Comparison of ENCODE assay signal across 9 cellular contexts in the genomic region with DNA sequence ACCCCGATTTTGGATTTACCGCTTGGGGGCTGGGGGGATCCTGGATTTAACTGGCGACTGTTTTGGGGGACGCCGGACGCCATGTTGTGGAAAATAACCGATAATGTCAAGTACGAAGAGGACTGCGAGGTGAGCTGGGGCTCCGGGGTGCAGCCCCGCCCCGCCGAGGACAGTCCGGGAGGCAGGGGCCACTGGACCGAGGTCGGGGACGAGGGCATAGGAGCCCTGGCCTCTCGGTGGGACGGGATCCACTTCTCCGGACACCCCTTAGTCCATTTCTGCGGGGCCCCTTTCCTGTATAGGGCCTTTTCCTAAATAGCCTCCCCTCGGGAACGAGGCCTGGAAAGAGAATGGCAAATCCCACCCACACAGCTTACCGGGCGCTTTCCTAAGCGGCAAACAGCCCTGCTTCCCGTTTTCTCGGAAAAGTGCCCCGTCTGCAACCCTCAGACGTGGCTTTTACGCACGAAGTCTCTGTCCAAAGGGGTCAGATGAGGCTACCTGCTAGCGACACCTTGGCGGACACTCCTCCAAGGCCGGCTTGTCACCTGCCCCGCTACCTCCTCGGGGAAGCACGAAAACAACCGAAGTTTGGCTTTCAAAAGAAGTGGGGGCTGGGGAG. TPM values are rescaled to one million over a fixed set of nuclear protein-coding genes. Genes with fewer than 3 reads are reported as not detected.
DNase-seq lines count a peak whose midpoint lies in the region; ATAC-seq and TF ChIP-seq lines count a peak whose summit lies in the region.
"Had no signal": no experiment of that assay in that cellular context is flagged by ENCODE, and none has a peak within 500 bp of the region (broad histone marks: within the 10 kb centered on the region; RNA-seq: fewer than 3 reads in every experiment).

No MANE protein-coding gene starts in this region.

- in situ Hi-C loops in G401 (cut with HindIII; ENCODE audit: low sequenced_read_pairs) = no loop called here

- ATAC-seq in WTC11 = no peak; the same call in 1 of the 2 replicates
- ATAC-seq in left lobe of liver = no peak
- no peak for ATAC-seq in GM21360 (IDR thresholded peaks at IDR 0.05; ENCODE audit: unreplicated experiment)

- peaks cover 17% of the 10 kb centered on the region; the same call in 1 of the 2 replicates for H3K4me1 ChIP-seq in iPS-20b (ENCODE audit: insufficient read depth, low read length)
- H3K4me1 ChIP-seq in thymus (ENCODE audit: control insufficient read depth, insufficient read depth, low read length) = peaks cover 2% of the 10 kb centered on the region

- no peak for TF ChIP-seq CTCF in WTC11 (IDR thresholded peaks at IDR 0.05)

- CTCF ChIA-PET in WTC11 (lab: Charles Lee) = interaction anchor here (0.6 to 4.0 kb wide), 46 partner anchors 11 to 432 kb away, joined by 3 to 46 read pairs (median 4); no protein-coding TSS in a partner anchor

- H3K9me3 ChIP-seq in iPS-20b (ENCODE audit: insufficient read depth, low read depth, low read length) (no peaks in the 10 kb centered on the region), thymus (ENCODE audit: control insufficient read depth) (no peaks in the 10 kb centered on the region)

- H3K27me3 ChIP-seq in iPS-20b (ENCODE audit: insufficient read depth, low read length) (peaks cover 100% of the 10 kb centered on the region), thymus (ENCODE audit: control insufficient read depth, insufficient read depth) (peaks cover 90% of the 10 kb centered on the region)

- 3% methylated on average over 39 of the region's 39 CpGs for WGBS in thymus

- H3K9me3 Mint-ChIP-seq in activated CD4-positive, alpha-beta T cell treated with anti-CD3 and anti-CD28 coated beads, Interleukin-2, amount 10 ng/mL, durations not matched to agents 24 days and 14 days = no peaks in the 10 kb centered on the region
- no peaks in the 10 kb centered on the region for H3K9me3 Mint-ChIP-seq in WTC11

- H3K4me1 Mint-ChIP-seq in activated CD4-positive, alpha-beta T cell treated with anti-CD3 and anti-CD28 coated beads, Interleukin-2, amount 10 ng/mL, durations not matched to agents 24 days and 14 days = peaks cover 6% of the 10 kb centered on the region
- peaks cover 47% of the 10 kb centered on the region for H3K4me1 Mint-ChIP-seq in WTC11

- no peak overlapping the region for H3K27ac Mint-ChIP-seq in activated CD4-positive, alpha-beta T cell treated with anti-CD3 and anti-CD28 coated beads, Interleukin-2, amount 10 ng/mL, durations not matched to agents 24 days and 14 days
- H3K27ac Mint-ChIP-seq in WTC11 = no peak overlapping the region

- H3K4me3 ChIP-seq in iPS-20b (ENCODE audit: low read length) = peak overlapping the region; percentile 88
- peak overlapping the region; percentile 33 for H3K4me3 ChIP-seq in thymus (ENCODE audit: low read length)

- peaks cover 11% of the 10 kb centered on the region; the same call in 1 of the 2 replicates for H3K36me3 ChIP-seq in iPS-20b (ENCODE audit: insufficient read depth, low read depth, low read length)
- no peaks in the 10 kb centered on the region for H3K36me3 ChIP-seq in thymus (ENCODE audit: control insufficient read depth, insufficient read depth)

- peak; percentile 59 for DNase-seq in activated CD4-positive, alpha-beta T cell treated with anti-CD3 and anti-CD28 coated beads, Interleukin-2, amount 10 ng/mL, durations not matched to agents 24 days and 14 days
- DNase-seq in activated CD4-positive, alpha-beta T cell treated with anti-CD3 and anti-CD28 coated beads for 48 hours = no peak
- DNase-seq in WTC11 (ENCODE audit: low spot score) (no peak), G401 (ENCODE audit: low spot score) (no peak), left lobe of liver (ENCODE audit: low spot score) (no peak)
- DNase-seq: COR-L47 had no signal

- peak overlapping the region; percentile 74 for H3K9ac ChIP-seq in iPS-20b (ENCODE audit: low read depth, low read length)

- peaks cover 70% of the 10 kb centered on the region for H3K27me3 Mint-ChIP-seq in activated CD4-positive, alpha-beta T cell treated with anti-CD3 and anti-CD28 coated beads, Interleukin-2, amount 10 ng/mL, durations not matched to agents 24 days and 14 days
- peaks cover 73% of the 10 kb centered on the region for H3K27me3 Mint-ChIP-seq in WTC11 (ENCODE audit: low read depth)

- H3K36me3 Mint-ChIP-seq in activated CD4-positive, alpha-beta T cell treated with anti-CD3 and anti-CD28 coated beads, Interleukin-2, amount 10 ng/mL, durations not matched to agents 24 days and 14 days (ENCODE audit: low read depth) = no peaks in the 10 kb centered on the region
- peaks cover 25% of the 10 kb centered on the region for H3K36me3 Mint-ChIP-seq in WTC11

- H3K4me3 Mint-ChIP-seq in activated CD4-positive, alpha-beta T cell treated with anti-CD3 and anti-CD28 coated beads, Interleukin-2, amount 10 ng/mL, durations not matched to agents 24 days and 14 days = peak overlapping the region; percentile 32
- H3K4me3 Mint-ChIP-seq in WTC11 = peak overlapping the region; percentile 83

- intact Hi-C loops in activated CD4-positive, alpha-beta T cell treated with anti-CD3 and anti-CD28 coated beads, Interleukin-2, amount 10 ng/mL, durations not matched to agents 24 days and 14 days (cut with micrococcal nuclease) = loop anchor here (2.0 to 5.0 kb wide), 2 partner anchors 295 to 633 kb away; no protein-coding TSS in a partner anchor

- H3K27ac ChIP-seq in iPS-20b (ENCODE audit: low read length) = no peak overlapping the region
- H3K27ac ChIP-seq in thymus (ENCODE audit: low read depth) = no peak overlapping the region

- POLR2A ChIA-PET in WTC11 (lab: Charles Lee) = interaction anchor here (1.1 kb wide), 1 partner anchor 175 kb away, joined by 3 read pairs; no protein-coding TSS in a partner anchor

TF ChIP-seq in WTC11, 78 proteins besides CTCF, POLR2A, EP300 and RAD21 (continues in another document):
- no peak for TF ChIP-seq NFYB (CRISPR knock-in tag; conservative IDR thresholded peaks at IDR 0.05; ENCODE audit: low read depth)
- no peak for TF ChIP-seq OVOL2 (CRISPR knock-in tag; IDR thresholded peaks at IDR 0.05; ENCODE audit: borderline replicate concordance)
- TF ChIP-seq, protein P1, sequence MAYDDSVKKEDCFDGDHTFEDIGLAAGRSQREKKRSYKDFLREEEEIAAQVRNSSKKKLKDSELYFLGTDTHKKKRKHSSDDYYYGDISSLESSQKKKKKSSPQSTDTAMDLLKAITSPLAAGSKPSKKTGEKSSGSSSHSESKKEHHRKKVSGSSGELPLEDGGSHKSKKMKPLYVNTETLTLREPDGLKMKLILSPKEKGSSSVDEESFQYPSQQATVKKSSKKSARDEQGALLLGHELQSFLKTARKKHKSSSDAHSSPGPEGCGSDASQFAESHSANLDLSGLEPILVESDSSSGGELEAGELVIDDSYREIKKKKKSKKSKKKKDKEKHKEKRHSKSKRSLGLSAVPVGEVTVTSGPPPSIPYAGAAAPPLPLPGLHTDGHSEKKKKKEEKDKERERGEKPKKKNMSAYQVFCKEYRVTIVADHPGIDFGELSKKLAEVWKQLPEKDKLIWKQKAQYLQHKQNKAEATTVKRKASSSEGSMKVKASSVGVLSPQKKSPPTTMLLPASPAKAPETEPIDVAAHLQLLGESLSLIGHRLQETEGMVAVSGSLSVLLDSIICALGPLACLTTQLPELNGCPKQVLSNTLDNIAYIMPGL (CRISPR knock-in tag; IDR thresholded peaks at IDR 0.05) = no peak; the same call in 1 of the 2 replicates
- TF ChIP-seq, protein P2, sequence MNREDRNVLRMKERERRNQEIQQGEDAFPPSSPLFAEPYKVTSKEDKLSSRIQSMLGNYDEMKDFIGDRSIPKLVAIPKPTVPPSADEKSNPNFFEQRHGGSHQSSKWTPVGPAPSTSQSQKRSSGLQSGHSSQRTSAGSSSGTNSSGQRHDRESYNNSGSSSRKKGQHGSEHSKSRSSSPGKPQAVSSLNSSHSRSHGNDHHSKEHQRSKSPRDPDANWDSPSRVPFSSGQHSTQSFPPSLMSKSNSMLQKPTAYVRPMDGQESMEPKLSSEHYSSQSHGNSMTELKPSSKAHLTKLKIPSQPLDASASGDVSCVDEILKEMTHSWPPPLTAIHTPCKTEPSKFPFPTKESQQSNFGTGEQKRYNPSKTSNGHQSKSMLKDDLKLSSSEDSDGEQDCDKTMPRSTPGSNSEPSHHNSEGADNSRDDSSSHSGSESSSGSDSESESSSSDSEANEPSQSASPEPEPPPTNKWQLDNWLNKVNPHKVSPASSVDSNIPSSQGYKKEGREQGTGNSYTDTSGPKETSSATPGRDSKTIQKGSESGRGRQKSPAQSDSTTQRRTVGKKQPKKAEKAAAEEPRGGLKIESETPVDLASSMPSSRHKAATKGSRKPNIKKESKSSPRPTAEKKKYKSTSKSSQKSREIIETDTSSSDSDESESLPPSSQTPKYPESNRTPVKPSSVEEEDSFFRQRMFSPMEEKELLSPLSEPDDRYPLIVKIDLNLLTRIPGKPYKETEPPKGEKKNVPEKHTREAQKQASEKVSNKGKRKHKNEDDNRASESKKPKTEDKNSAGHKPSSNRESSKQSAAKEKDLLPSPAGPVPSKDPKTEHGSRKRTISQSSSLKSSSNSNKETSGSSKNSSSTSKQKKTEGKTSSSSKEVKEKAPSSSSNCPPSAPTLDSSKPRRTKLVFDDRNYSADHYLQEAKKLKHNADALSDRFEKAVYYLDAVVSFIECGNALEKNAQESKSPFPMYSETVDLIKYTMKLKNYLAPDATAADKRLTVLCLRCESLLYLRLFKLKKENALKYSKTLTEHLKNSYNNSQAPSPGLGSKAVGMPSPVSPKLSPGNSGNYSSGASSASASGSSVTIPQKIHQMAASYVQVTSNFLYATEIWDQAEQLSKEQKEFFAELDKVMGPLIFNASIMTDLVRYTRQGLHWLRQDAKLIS (CRISPR knock-in tag; IDR thresholded peaks at IDR 0.05; ENCODE audit: borderline replicate concordance) = no peak
- TF ChIP-seq, protein P3, sequence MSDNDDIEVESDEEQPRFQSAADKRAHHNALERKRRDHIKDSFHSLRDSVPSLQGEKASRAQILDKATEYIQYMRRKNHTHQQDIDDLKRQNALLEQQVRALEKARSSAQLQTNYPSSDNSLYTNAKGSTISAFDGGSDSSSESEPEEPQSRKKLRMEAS (CRISPR knock-in tag; IDR thresholded peaks at IDR 0.05) = peak; percentile 15; the same call in 1 of the 2 replicates
- TF ChIP-seq, protein P4, sequence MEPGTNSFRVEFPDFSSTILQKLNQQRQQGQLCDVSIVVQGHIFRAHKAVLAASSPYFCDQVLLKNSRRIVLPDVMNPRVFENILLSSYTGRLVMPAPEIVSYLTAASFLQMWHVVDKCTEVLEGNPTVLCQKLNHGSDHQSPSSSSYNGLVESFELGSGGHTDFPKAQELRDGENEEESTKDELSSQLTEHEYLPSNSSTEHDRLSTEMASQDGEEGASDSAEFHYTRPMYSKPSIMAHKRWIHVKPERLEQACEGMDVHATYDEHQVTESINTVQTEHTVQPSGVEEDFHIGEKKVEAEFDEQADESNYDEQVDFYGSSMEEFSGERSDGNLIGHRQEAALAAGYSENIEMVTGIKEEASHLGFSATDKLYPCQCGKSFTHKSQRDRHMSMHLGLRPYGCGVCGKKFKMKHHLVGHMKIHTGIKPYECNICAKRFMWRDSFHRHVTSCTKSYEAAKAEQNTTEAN (CRISPR knock-in tag; IDR thresholded peaks at IDR 0.05) = no peak

RNA-seq across cellular contexts. Expression of a gene that starts 0.5 kb away (rescaled TPM):
- total RNA-seq in activated CD4-positive, alpha-beta T cell treated with anti-CD3 and anti-CD28 coated beads, Interleukin-2, amount 10 ng/mL, durations not matched to agents 24 days and 14 days = not detected in 2 replicates
- total RNA-seq in WTC11 (2021) (18.4 to 23.7 TPM (median 19.8 TPM) in 3 replicates), left lobe of liver (0.13 TPM)
- polyA plus RNA-seq in thymus = 2.1 TPM
- 0.12 and 0.27 TPM in 2 replicates for total RNA-seq in G401 (2014; rRNA removed; shearing (Covaris generic))

Comparison
In these comparisons a context has a peak if more than half of its experiments do, and no peak if none do; other contexts are left out.
1. RNA of a gene that starts 0.5 kb away (total RNA-seq): 18.4 to 23.7 TPM in WTC11; 0.12 to 0.27 TPM in G401, 0.13 TPM in left lobe of liver (single experiment) and not detected in activated CD4-positive, alpha-beta T cell treated with anti-CD3 and anti-CD28 coated beads, Interleukin-2, amount 10 ng/mL, durations not matched to agents 24 days and 14 days; every median in the first group is over 10 times any median in the second.